Comparison of ENCODE assay signal across 9 cellular contexts in genomic region chr22:30212363-30212995, GRCh38. TPM values are rescaled to one million over a fixed set of nuclear protein-coding genes. Genes with fewer than 3 reads are reported as not detected.
DNase-seq lines count a peak whose midpoint lies in the region; ATAC-seq lines count a peak whose summit lies in the region.
"Had no signal": no experiment of that assay in that cellular context is flagged by ENCODE, and none has a peak within 500 bp of the region (broad histone marks: within the 10 kb centered on the region; RNA-seq: fewer than 3 reads in every experiment).

No MANE protein-coding gene starts in this region.

- no peaks in the 10 kb centered on the region for H3K27me3 Mint-ChIP-seq in stimulated activated naive CD8-positive, alpha-beta T cell treated with anti-CD3 and anti-CD28 coated beads, Interleukin-15, amount 100 ng/mL, for 72 hours

- intact Hi-C loops in left ventricle myocardium superior (cut with micrococcal nuclease): no loop called here

- DNase-seq in stimulated activated CD4-positive, alpha-beta T cell treated with anti-CD3 and anti-CD28 coated beads, Interleukin-15, amount 100 ng/mL, for 24 hours: peak; percentile 35
- DNase-seq in stimulated activated CD4-positive, alpha-beta T cell treated with anti-CD3 and anti-CD28 coated beads, Interleukin-2, amount 100 ng/mL, for 48 hours: no peak
- peak; percentile 31 to 36 for DNase-seq in activated CD4-positive, alpha-beta T cell treated with anti-CD3 and anti-CD28 coated beads, Interleukin-2, amount 50 U/mL, for 48 hours
- DNase-seq in left ventricle myocardium superior (peak; percentile 56), GM19240 (ENCODE audit: insufficient read length, low spot score) (no peak), NCI-H510A treated with DMSO at 0.1 percent for 48 hours (lab: John Stamatoyannopoulos, UW) (no peak)
- peak in 1 of 2 donors; percentile 30 for DNase-seq in stimulated activated naive CD8-positive, alpha-beta T cell treated with anti-CD3 and anti-CD28 coated beads, Interleukin-15, amount 100 ng/mL, for 72 hours
- DNase-seq: activated T-cell treated with anti-CD3 and anti-CD28 coated beads, Interleukin-2, amount 50 U/mL, for 4 hours had no signal

- H3K27ac Mint-ChIP-seq in stimulated activated naive CD8-positive, alpha-beta T cell treated with anti-CD3 and anti-CD28 coated beads, Interleukin-15, amount 100 ng/mL, for 72 hours: no peak overlapping the region

- peak overlapping the region in 1 of 2 donors; percentile 19 for H3K4me3 Mint-ChIP-seq in stimulated activated naive CD8-positive, alpha-beta T cell treated with anti-CD3 and anti-CD28 coated beads, Interleukin-15, amount 100 ng/mL, for 72 hours
- H3K4me3 Mint-ChIP-seq: activated T-cell treated with anti-CD3 and anti-CD28 coated beads, Interleukin-2, amount 50 U/mL, for 4 hours had no signal

- peaks cover 67% of the 10 kb centered on the region for H3K4me1 Mint-ChIP-seq in stimulated activated naive CD8-positive, alpha-beta T cell treated with anti-CD3 and anti-CD28 coated beads, Interleukin-15, amount 100 ng/mL, for 72 hours

- H3K9me3 Mint-ChIP-seq in stimulated activated naive CD8-positive, alpha-beta T cell treated with anti-CD3 and anti-CD28 coated beads, Interleukin-15, amount 100 ng/mL, for 72 hours: no peaks in the 10 kb centered on the region
- H3K9me3 Mint-ChIP-seq: activated T-cell treated with anti-CD3 and anti-CD28 coated beads, Interleukin-2, amount 50 U/mL, for 4 hours had no signal

- ATAC-seq in left ventricle myocardium superior: peak; percentile 61
- peak; percentile 86 for ATAC-seq in stimulated activated naive CD8-positive, alpha-beta T cell treated with anti-CD3 and anti-CD28 coated beads, Interleukin-15, amount 100 ng/mL, for 72 hours
- no peak for ATAC-seq in GM18858 (IDR thresholded peaks at IDR 0.05; ENCODE audit: unreplicated experiment)

RNA-seq across cellular contexts. Expression of gene LIF, which starts 34.1 kb away (rescaled TPM):
- 0.64 TPM for total RNA-seq in left ventricle myocardium superior

RNA-seq across cellular contexts. Expression of gene OSM, which starts 54.2 kb away (rescaled TPM):
- not detected for total RNA-seq in left ventricle myocardium superior

Comparison
In these comparisons a context has a peak if more than half of its experiments do, and no peak if none do; other contexts are left out.
1. DNase-seq: peak in stimulated activated CD4-positive, alpha-beta T cell treated with anti-CD3 and anti-CD28 coated beads, Interleukin-15, amount 100 ng/mL, for 24 hours (single experiment), activated CD4-positive, alpha-beta T cell treated with anti-CD3 and anti-CD28 coated beads, Interleukin-2, amount 50 U/mL, for 48 hours (2 of 2) and left ventricle myocardium superior (single experiment); none in stimulated activated CD4-positive, alpha-beta T cell treated with anti-CD3 and anti-CD28 coated beads, Interleukin-2, amount 100 ng/mL, for 48 hours (0 of 2), GM19240 (single experiment) and NCI-H510A treated with DMSO at 0.1 percent for 48 hours (single experiment).